8 cellular contexts compared by ENCODE assay signal in genomic region chr11:12862761-12863469, GRCh38.
DNase-seq lines count a peak whose midpoint lies in the region; ATAC-seq and TF ChIP-seq lines count a peak whose summit lies in the region.

No MANE protein-coding gene starts in this region.

- H3K4me1 Mint-ChIP-seq in neural crest cell, result peaks cover 70% of the 10 kb centered on the region
- peaks cover 6% of the 10 kb centered on the region for H3K4me1 Mint-ChIP-seq in activated CD4-positive, alpha-beta memory T cell treated with anti-CD3 and anti-CD28 coated beads, Interleukin-2, amount 10 ng/mL, durations not matched to agents 7 days and 5 days

- no peaks in the 10 kb centered on the region for H3K36me3 Mint-ChIP-seq in neural crest cell (ENCODE audit: low read depth)
- no peaks in the 10 kb centered on the region for H3K36me3 Mint-ChIP-seq in activated CD4-positive, alpha-beta memory T cell treated with anti-CD3 and anti-CD28 coated beads, Interleukin-2, amount 10 ng/mL, durations not matched to agents 7 days and 5 days (ENCODE audit: low read depth)

- 33 to 37% methylated on average over 11 of the region's 11 CpGs for WGBS in lower leg skin, 2 donors

- no peaks in the 10 kb centered on the region for H3K9me3 Mint-ChIP-seq in neural crest cell
- no peaks in the 10 kb centered on the region for H3K9me3 Mint-ChIP-seq in activated CD4-positive, alpha-beta memory T cell treated with anti-CD3 and anti-CD28 coated beads, Interleukin-2, amount 10 ng/mL, durations not matched to agents 7 days and 5 days

- peak; percentile 68 for DNase-seq in Ammon's horn (ENCODE audit: low spot score)
- peak; percentile 46 for DNase-seq in NCI-H524 treated with DMSO at 0.1 percent for 48 hours (lab: John Stamatoyannopoulos, UW)
- peak; percentile 91 for DNase-seq in fibroblast of pulmonary artery (ENCODE audit: low read depth)
- peak; percentile 47 for DNase-seq in neural crest cell (ENCODE audit: low read depth, low spot score)
- DNase-seq in activated CD4-positive, alpha-beta memory T cell treated with anti-CD3 and anti-CD28 coated beads, Interleukin-2, amount 10 ng/mL, durations not matched to agents 7 days and 5 days, result no peak
- DNase-seq in KG1 (lab: John Stamatoyannopoulos, UW), result no peak
- DNase-seq in lower leg skin (ENCODE audit: low spot score in 2 of 2), result no peak

- no peaks in the 10 kb centered on the region for H3K27me3 Mint-ChIP-seq in neural crest cell (ENCODE audit: low read depth)
- peaks cover 63% of the 10 kb centered on the region for H3K27me3 Mint-ChIP-seq in activated CD4-positive, alpha-beta memory T cell treated with anti-CD3 and anti-CD28 coated beads, Interleukin-2, amount 10 ng/mL, durations not matched to agents 7 days and 5 days

- no peak for TF ChIP-seq CTCF in fibroblast of pulmonary artery (IDR thresholded peaks at IDR 0.05; ENCODE audit: low read length, missing control alignments)
- no peak for TF ChIP-seq CTCF in neural crest cell (conservative IDR thresholded peaks at IDR 0.05)
- no peak for TF ChIP-seq CTCF in lower leg skin (IDR thresholded peaks at IDR 0.05)

- TF ChIP-seq POLR2A in lower leg skin (IDR thresholded peaks at IDR 0.05), result no peak

- intact Hi-C loops in lower leg skin (cut with DNase I; ENCODE audit: low total_unique reads), result no loop called here

- peak overlapping the region; percentile 56 for H3K4me3 Mint-ChIP-seq in neural crest cell
- no peak overlapping the region for H3K4me3 Mint-ChIP-seq in activated CD4-positive, alpha-beta memory T cell treated with anti-CD3 and anti-CD28 coated beads, Interleukin-2, amount 10 ng/mL, durations not matched to agents 7 days and 5 days

- peak overlapping the region; percentile 97 for H3K27ac Mint-ChIP-seq in neural crest cell (ENCODE audit: unreplicated experiment)
- H3K27ac Mint-ChIP-seq in activated CD4-positive, alpha-beta memory T cell treated with anti-CD3 and anti-CD28 coated beads, Interleukin-2, amount 10 ng/mL, durations not matched to agents 7 days and 5 days, result no peak overlapping the region

- no peak overlapping the region for H3K4me3 ChIP-seq in fibroblast of pulmonary artery (replicated peaks; ENCODE audit: low read depth, low read length)
- no peak overlapping the region for H3K4me3 ChIP-seq in lower leg skin (ENCODE audit: low read depth, poor library complexity, severe bottlenecking)

- POLR2A ChIA-PET in activated CD4-positive, alpha-beta memory T cell treated with anti-CD3 and anti-CD28 coated beads, Interleukin-2, amount 10 ng/mL, durations not matched to agents 7 days and 5 days (lab: Charles Lee), result no interaction called here

- CTCF ChIA-PET in activated CD4-positive, alpha-beta memory T cell treated with anti-CD3 and anti-CD28 coated beads, Interleukin-2, amount 10 ng/mL, durations not matched to agents 7 days and 5 days (lab: Charles Lee), result no interaction called here

- ATAC-seq in HG03439 (IDR thresholded peaks at IDR 0.05; ENCODE audit: unreplicated experiment), result no peak

Comparison
In these comparisons a context has a peak if more than half of its experiments do, and no peak if none do; other contexts are left out.
1. DNase-seq: peak in Ammon's horn (single experiment), NCI-H524 treated with DMSO at 0.1 percent for 48 hours (single experiment), fibroblast of pulmonary artery (single experiment) and neural crest cell (single experiment); none in activated CD4-positive, alpha-beta memory T cell treated with anti-CD3 and anti-CD28 coated beads, Interleukin-2, amount 10 ng/mL, durations not matched to agents 7 days and 5 days (single experiment), KG1 (single experiment) and lower leg skin (0 of 2).